ENCODE assay signal across 18 cellular contexts in the genomic region with DNA sequence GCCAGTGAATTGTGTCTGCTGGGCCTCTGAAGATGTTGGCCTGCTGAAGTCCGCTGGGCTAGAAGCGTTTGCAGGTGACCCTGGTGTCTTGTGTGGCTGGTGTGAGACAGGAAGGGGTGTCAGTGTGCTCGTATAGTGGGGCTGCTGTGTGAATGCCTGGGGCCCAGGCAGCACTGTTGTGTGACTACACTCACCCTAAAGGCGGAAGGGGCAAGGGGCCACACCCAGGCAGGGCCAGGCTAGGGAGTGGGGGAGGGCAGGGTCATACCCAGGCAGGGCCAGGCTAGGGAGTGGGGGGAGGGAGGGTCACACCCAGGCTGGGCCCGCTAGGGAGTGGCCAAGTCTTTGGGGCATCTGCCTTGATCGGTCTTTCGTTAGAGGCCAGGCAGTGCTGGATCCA.
"Had no signal": no experiment of that assay in that cellular context is flagged by ENCODE, and none has a peak within 500 bp of the region (broad histone marks: within the 10 kb centered on the region; RNA-seq: fewer than 3 reads in every experiment).

No MANE protein-coding gene starts in this region.

- H3K4me3 Mint-ChIP-seq: brain; neural crest cell; stimulated activated naive B cell treated with anti-CD40 and anti-IgM and Interleukin-4, amounts not matched to agents 10 μg/mL and 1 μg/mL and 100 μg/mL, for 72 hours had no signal

- H3K27ac Mint-ChIP-seq: brain had no signal

- H3K27me3 Mint-ChIP-seq: brain; stimulated activated naive B cell treated with anti-CD40 and anti-IgM and Interleukin-4, amounts not matched to agents 10 μg/mL and 1 μg/mL and 100 μg/mL, for 72 hours had no signal

- DNase-seq: activated CD4-positive, alpha-beta T cell treated with anti-CD3 and anti-CD28 coated beads for 1 hour; activated CD8-positive, alpha-beta memory T cell treated with anti-CD3 and anti-CD28 coated beads for 24 hours; activated CD8-positive, alpha-beta memory T cell treated with anti-CD3 and anti-CD28 coated beads, Interleukin-2, amount 50 U/mL, for 48 hours; activated effector memory CD4-positive, alpha-beta T cell treated with anti-CD3 and anti-CD28 coated beads, Interleukin-2, amount 50 U/mL, for 16 hours; activated naive CD4-positive, alpha-beta T cell treated with anti-CD3 and anti-CD28 coated beads, Interleukin-2, amount 50 U/mL, for 16 hours; activated T-cell treated with anti-CD3 and anti-CD28 coated beads, Interleukin-2, amount 50 U/mL, for 48 hours; anterior cingulate cortex; effector memory CD4-positive, alpha-beta T cell; foreskin melanocyte; left lung; occipital lobe; sigmoid colon; stimulated activated CD4-positive, alpha-beta T cell treated with anti-CD3 and anti-CD28 coated beads, Interleukin-15, amount 100 ng/mL, for 24 hours; stimulated activated naive B cell treated with anti-CD40 and anti-IgM and Interleukin-4, amounts not matched to agents 10 μg/mL and 1 μg/mL and 100 μg/mL, for 72 hours; testis; trophoblast cell had no signal

- H3K9me3 Mint-ChIP-seq: brain, neural crest cell had no signal
